In the genomic region with DNA sequence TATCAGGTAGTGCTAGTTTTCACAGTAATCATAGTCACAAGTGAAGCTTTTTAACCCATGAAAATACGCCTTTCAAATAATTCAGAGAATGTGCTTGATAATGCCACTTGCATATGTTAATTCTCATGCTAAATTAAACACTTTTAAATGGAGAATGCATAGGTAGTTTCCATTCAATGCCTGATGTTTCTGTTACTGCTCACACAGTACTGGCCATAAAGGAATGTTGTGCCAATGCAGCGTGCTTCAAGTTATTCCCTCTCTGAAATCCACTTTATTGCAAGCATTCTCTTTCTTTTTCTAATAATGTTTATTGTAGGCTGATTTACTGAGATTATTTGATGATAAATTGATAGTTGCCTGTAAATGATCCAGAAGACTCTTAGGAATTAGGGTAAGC, we compare ENCODE assay signal across 9 cellular contexts.
"Had no signal": no experiment of that assay in that cellular context is flagged by ENCODE, and none has a peak within 500 bp of the region (broad histone marks: within the 10 kb centered on the region; RNA-seq: fewer than 3 reads in every experiment).

No MANE protein-coding gene starts in this region.

- H3K4me3 ChIP-seq: GM23248, HAP-1 had no signal

- H3K9me3 ChIP-seq: HAP-1 had no signal

- ATAC-seq: HCT116, HepG2 had no signal

- DNase-seq: GM23248, HFFc6, KBM-7 had no signal

- H3K27ac Mint-ChIP-seq: HFFc6, IgD-negative memory B cell had no signal

- H3K9me3 Mint-ChIP-seq: HFFc6, IgD-negative memory B cell had no signal

- H3K4me3 Mint-ChIP-seq: HFFc6, IgD-negative memory B cell had no signal

- H3K4me1 ChIP-seq: HAP-1 had no signal

- H3K36me3 ChIP-seq: HAP-1 had no signal

- H3K9ac ChIP-seq: GM23248, KMS-11 had no signal

- H3K4me1 Mint-ChIP-seq: IgD-negative memory B cell had no signal

- H3K27ac ChIP-seq: GM23248, KMS-11 had no signal

- H2AFZ ChIP-seq: GM23248 had no signal

- FAIRE-seq: HepG2, HTR-8/SVneo had no signal

- H3K4me2 ChIP-seq: KMS-11 had no signal

- H3K36me3 Mint-ChIP-seq: IgD-negative memory B cell had no signal
